17 cellular contexts compared by ENCODE assay signal in the genomic region with DNA sequence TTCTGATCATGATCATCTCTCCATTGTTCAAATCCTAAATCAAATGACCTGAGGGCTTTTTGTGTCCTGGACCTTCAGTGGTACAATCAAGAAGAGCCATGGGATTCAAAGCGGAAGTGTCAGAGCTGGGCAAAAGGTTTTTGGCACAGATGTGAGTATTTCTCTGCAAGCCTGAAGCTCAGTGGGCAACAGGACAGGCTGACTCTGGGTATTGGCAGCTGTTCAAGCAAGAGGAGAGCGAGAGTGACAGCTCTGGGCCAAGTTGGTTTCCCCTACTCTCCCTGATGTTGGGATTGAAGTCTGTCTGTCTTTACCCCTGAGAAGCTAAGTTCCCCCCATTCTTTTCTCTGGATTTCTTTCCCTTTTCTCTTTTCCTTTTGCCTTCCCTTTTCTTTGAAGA. TPM values are rescaled to one million over a fixed set of nuclear protein-coding genes. Genes with fewer than 3 reads are reported as not detected.
DNase-seq lines count a peak whose midpoint lies in the region; ATAC-seq, FAIRE-seq and TF ChIP-seq lines count a peak whose summit lies in the region.
"Had no signal": no experiment of that assay in that cellular context is flagged by ENCODE, and none has a peak within 500 bp of the region (broad histone marks: within the 10 kb centered on the region; RNA-seq: fewer than 3 reads in every experiment).

No MANE protein-coding gene starts in this region.

- no peaks in the 10 kb centered on the region for H3K36me3 ChIP-seq in right lobe of liver
- no peaks in the 10 kb centered on the region for H3K36me3 ChIP-seq in HepG2 (replicated peaks in 1 of 2; ENCODE audit: control insufficient read depth in 1 of 2, insufficient read depth in 2 of 2, low read length in 2 of 2)

- no peak overlapping the region for H3K4me2 ChIP-seq in HepG2 (ENCODE audit: low read depth, low read length)

- TF ChIP-seq CTCF in right lobe of liver (IDR thresholded peaks at IDR 0.05) (no peak), HepG2 (CRISPR knock-in tag; IDR thresholded peaks at IDR 0.05) (no peak)

- intact Hi-C loops in right lobe of liver (cut with DNase I) (no loop called here), HepG2 (cut with micrococcal nuclease; ENCODE audit: unreplicated experiment) (no loop called here)

- BruUV-seq in HepG2 (replicated peaks; lab: Mats Ljungman, UMichigan): no TSS peak

- TF ChIP-seq POLR2A in right lobe of liver (IDR thresholded peaks at IDR 0.05): no peak
- TF ChIP-seq POLR2A in HepG2 (IDR thresholded peaks at IDR 0.05; ENCODE audit: insufficient read depth in 1 of 2, low read depth in 2 of 2, low read length in 2 of 2): no peak

- in situ Hi-C loops in HepG2 (cut with HindIII; ENCODE audit: extremely low pct_ligation_motif_present, low pct_unique_long_range_greater_than_20kb) (no loop called here), KBM-7 (cut with MboI; ENCODE audit: low pct_unique_long_range_greater_than_20kb, low sequenced_read_pairs) (no loop called here)

- no peak overlapping the region for H3K9ac ChIP-seq in HepG2 (ENCODE audit: insufficient read depth, low read depth, low read length)

- no peak for TF ChIP-seq RAD21 in HepG2 (CRISPR knock-in tag; IDR thresholded peaks at IDR 0.05)

- no peak for FAIRE-seq in HepG2 (lab: Jason Lieb, UNC)
- FAIRE-seq: K562, TTC549 had no signal

- CTCF ChIA-PET in HepG2 (lab: Yijun Ruan, JAX; ENCODE audit: low intra/inter-chr PET ratio, low total read pairs): no interaction called here

- no peaks in the 10 kb centered on the region for H3K27me3 ChIP-seq in right lobe of liver
- no peaks in the 10 kb centered on the region for H3K27me3 ChIP-seq in HepG2 (ENCODE audit: control insufficient read depth in 1 of 2, insufficient read depth in 2 of 2, low read length in 2 of 2)

- 18% methylated on average over 2 of the region's 2 CpGs for WGBS in right lobe of liver (ENCODE audit: insufficient coverage, low coverage, low lambda C conversion rate, missing lambda C conversion rate)
- WGBS in HepG2 (ENCODE audit: low lambda C conversion rate): 5% methylated on average over 2 of the region's 2 CpGs

- no peak overlapping the region for H2AFZ ChIP-seq in HepG2 (ENCODE audit: low read length)

- H3K4me1 ChIP-seq in right lobe of liver (no peaks in the 10 kb centered on the region), HepG2 (ENCODE audit: insufficient read depth, low read length) (no peaks in the 10 kb centered on the region)

- TF ChIP-seq EP300 in HepG2 (IDR thresholded peaks at IDR 0.05; ENCODE audit: low read depth in 2 of 2, low read length in 2 of 2): no peak
- TF ChIP-seq EP300 in HepG2 (CRISPR knock-in tag; IDR thresholded peaks at IDR 0.05; ENCODE audit: borderline replicate concordance): no peak

- H3K27ac ChIP-seq in right lobe of liver: no peak overlapping the region
- no peak overlapping the region for H3K27ac ChIP-seq in HepG2 (ENCODE audit: extremely low read length, insufficient read depth, low read length)

- no peaks in the 10 kb centered on the region for H4K20me1 ChIP-seq in HepG2 (ENCODE audit: insufficient read depth, low read length)

- no peak overlapping the region for H3K4me3 ChIP-seq in right lobe of liver
- no peak overlapping the region for H3K4me3 ChIP-seq in HepG2 (replicated peaks in 1 of 3; ENCODE audit: insufficient read depth in 1 of 3, low read depth in 2 of 3, low read length in 3 of 3)
- H3K4me3 ChIP-seq: K562, mucosa of descending colon had no signal

- H3K9me3 ChIP-seq in right lobe of liver (no peaks in the 10 kb centered on the region), HepG2 (ENCODE audit: low read length) (no peaks in the 10 kb centered on the region)
- H3K9me3 ChIP-seq: mucosa of descending colon had no signal

- peak in 3 of 4 donors; percentile 58 to 87 (median 65) for ATAC-seq in right lobe of liver
- ATAC-seq in HepG2: no peak
- ATAC-seq in SK-N-SH treated with all-trans-retinoic acid at 6 μM for 48 hours: peak; percentile 56; the same call in 2 of the 3 replicates
- ATAC-seq in HG02884 (IDR thresholded peaks at IDR 0.05; ENCODE audit: unreplicated experiment): no peak
- ATAC-seq: activated T-cell treated with anti-CD3 and anti-CD28 coated beads, Interleukin-2, amount 50 U/mL, for 72 hours; K562; mucosa of descending colon had no signal

- POLR2A ChIA-PET in HepG2 (lab: Yijun Ruan, JAX): no interaction called here

- peak in 1 of 3 donors; percentile 22 for DNase-seq in right lobe of liver
- no peak for DNase-seq in HepG2 (ENCODE audit: low spot score)
- peak; percentile 72 for DNase-seq in myocyte (ENCODE audit: low read depth)
- DNase-seq in NCI-H1436 treated with DMSO at 0.1 percent for 48 hours (lab: John Stamatoyannopoulos, UW): no peak
- no peak for DNase-seq in NCI-H2227 treated with DMSO at 0.1 percent for 48 hours (lab: John Stamatoyannopoulos, UW)
- no peak for DNase-seq in KBM-7
- DNase-seq: activated CD4-positive, alpha-beta T cell treated with anti-CD3 and anti-CD28 coated beads, Interleukin-2, amount 50 U/mL, for 4 hours; activated T-cell treated with anti-CD3 and anti-CD28 coated beads, Interleukin-2, amount 50 U/mL, for 72 hours; effector CD4-positive, alpha-beta T cell; kidney glomerular epithelial cell; mucosa of descending colon; stimulated activated naive CD4-positive, alpha-beta T cell treated with Interleukin-2 at 50 U/mL for 16 hours had no signal

- no peaks in the 10 kb centered on the region for H3K79me2 ChIP-seq in HepG2 (ENCODE audit: insufficient read depth, low read length)

TF ChIP-seq in HepG2, 621 proteins besides CTCF, POLR2A, EP300 and RAD21:
- TF ChIP-seq TSC22D2 (CRISPR knock-in tag; IDR thresholded peaks at IDR 0.05; ENCODE audit: borderline replicate concordance): no peak
TF ChIP-seq in HepG2: peak in this region for 0.

TF ChIP-seq in SK-N-SH treated with all-trans-retinoic acid at 6 μM for 48 hours, 23 proteins besides CTCF, POLR2A, EP300 and RAD21 (continues in another document):
- no peak for TF ChIP-seq GLIS3 (CRISPR knock-in tag; IDR thresholded peaks at IDR 0.05)
- TF ChIP-seq, protein P1, sequence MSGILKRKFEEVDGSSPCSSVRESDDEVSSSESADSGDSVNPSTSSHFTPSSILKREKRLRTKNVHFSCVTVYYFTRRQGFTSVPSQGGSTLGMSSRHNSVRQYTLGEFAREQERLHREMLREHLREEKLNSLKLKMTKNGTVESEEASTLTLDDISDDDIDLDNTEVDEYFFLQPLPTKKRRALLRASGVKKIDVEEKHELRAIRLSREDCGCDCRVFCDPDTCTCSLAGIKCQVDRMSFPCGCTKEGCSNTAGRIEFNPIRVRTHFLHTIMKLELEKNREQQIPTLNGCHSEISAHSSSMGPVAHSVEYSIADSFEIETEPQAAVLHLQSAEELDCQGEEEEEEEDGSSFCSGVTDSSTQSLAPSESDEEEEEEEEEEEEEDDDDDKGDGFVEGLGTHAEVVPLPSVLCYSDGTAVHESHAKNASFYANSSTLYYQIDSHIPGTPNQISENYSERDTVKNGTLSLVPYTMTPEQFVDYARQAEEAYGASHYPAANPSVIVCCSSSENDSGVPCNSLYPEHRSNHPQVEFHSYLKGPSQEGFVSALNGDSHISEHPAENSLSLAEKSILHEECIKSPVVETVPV (CRISPR knock-in tag; IDR thresholded peaks at IDR 0.05): no peak
- TF ChIP-seq, protein P2, sequence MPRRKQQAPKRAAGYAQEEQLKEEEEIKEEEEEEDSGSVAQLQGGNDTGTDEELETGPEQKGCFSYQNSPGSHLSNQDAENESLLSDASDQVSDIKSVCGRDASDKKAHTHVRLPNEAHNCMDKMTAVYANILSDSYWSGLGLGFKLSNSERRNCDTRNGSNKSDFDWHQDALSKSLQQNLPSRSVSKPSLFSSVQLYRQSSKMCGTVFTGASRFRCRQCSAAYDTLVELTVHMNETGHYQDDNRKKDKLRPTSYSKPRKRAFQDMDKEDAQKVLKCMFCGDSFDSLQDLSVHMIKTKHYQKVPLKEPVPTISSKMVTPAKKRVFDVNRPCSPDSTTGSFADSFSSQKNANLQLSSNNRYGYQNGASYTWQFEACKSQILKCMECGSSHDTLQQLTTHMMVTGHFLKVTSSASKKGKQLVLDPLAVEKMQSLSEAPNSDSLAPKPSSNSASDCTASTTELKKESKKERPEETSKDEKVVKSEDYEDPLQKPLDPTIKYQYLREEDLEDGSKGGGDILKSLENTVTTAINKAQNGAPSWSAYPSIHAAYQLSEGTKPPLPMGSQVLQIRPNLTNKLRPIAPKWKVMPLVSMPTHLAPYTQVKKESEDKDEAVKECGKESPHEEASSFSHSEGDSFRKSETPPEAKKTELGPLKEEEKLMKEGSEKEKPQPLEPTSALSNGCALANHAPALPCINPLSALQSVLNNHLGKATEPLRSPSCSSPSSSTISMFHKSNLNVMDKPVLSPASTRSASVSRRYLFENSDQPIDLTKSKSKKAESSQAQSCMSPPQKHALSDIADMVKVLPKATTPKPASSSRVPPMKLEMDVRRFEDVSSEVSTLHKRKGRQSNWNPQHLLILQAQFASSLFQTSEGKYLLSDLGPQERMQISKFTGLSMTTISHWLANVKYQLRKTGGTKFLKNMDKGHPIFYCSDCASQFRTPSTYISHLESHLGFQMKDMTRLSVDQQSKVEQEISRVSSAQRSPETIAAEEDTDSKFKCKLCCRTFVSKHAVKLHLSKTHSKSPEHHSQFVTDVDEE (CRISPR knock-in tag; IDR thresholded peaks at IDR 0.05): no peak

RNA-seq across cellular contexts. Expression of a gene that starts 33.3 kb away (rescaled TPM):
- total RNA-seq in right lobe of liver (1 to 10 TPM; 2.1 to 6.2 (median 4.3) TPM), HepG2 (2016; rRNA removed; fragmentation: Illumina TruSeq; extraction: Trizol) (0.06 and 0.11 TPM in 2 replicates), myocyte (68.9 and 107 TPM in 2 replicates)
- under 0.01 TPM in 1 of 2 replicates, not detected in the other for total RNA-seq in HepG2 (2016; cell fraction: cytosol; rRNA removed; fragmentation: Illumina TruSeq; extraction: Trizol; ENCODE audit: low read depth)
- total RNA-seq in HepG2 (2016; cell fraction: insoluble cytoplasmic fraction; rRNA removed; fragmentation: Illumina TruSeq; extraction: Trizol): 0.03 and 0.13 TPM in 2 replicates
- total RNA-seq in HepG2 (2016; cell fraction: membrane; rRNA removed; fragmentation: Illumina TruSeq; extraction: Trizol): 0.03 TPM in 2 replicates
- total RNA-seq in HepG2 (2016; cell fraction: nucleus; rRNA removed; fragmentation: Illumina TruSeq; extraction: Trizol): 0.22 TPM in 2 replicates
- polyA plus RNA-seq in HepG2 (2011; rRNA removed): 0.07 TPM in 2 replicates
- polyA plus RNA-seq in HepG2 (2011; cell fraction: cytosol; rRNA removed): 0.03 and 0.04 TPM in 2 replicates
- polyA plus RNA-seq in HepG2 (2011; cell fraction: nucleus; rRNA removed): 0.05 and 0.07 TPM in 2 replicates
- polyA plus RNA-seq in HepG2 (2012): 0.12 TPM in 2 replicates
- polyA plus RNA-seq in HepG2 (2016; cell fraction: cytosol; fragmentation: Illumina TruSeq; extraction: Trizol; ENCODE audit: low read depth): 0.01 and 0.02 TPM in 2 replicates
- 0.03 and 0.07 TPM in 2 replicates for polyA plus RNA-seq in HepG2 (2016; cell fraction: insoluble cytoplasmic fraction; fragmentation: Illumina TruSeq; extraction: Trizol; ENCODE audit: low read depth)
- polyA plus RNA-seq in HepG2 (2016; cell fraction: membrane; fragmentation: Illumina TruSeq; extraction: Trizol; ENCODE audit: low read depth): 0.02 and 0.03 TPM in 2 replicates
- 0.07 and 0.16 TPM in 2 replicates for polyA plus RNA-seq in HepG2 (2016; cell fraction: nucleus; fragmentation: Illumina TruSeq; extraction: Trizol; ENCODE audit: insufficient read depth, low read depth)
- 0.04 and 24.5 TPM in 2 replicates for polyA minus RNA-seq in HepG2 (2011; rRNA and poly(A)+ RNA removed; ENCODE audit: low replicate concordance)
- 0.18 and 0.30 TPM in 2 replicates for polyA minus RNA-seq in HepG2 (2011; cell fraction: cytosol; rRNA and poly(A)+ RNA removed)
- 0.52 and 0.99 TPM in 2 replicates for polyA minus RNA-seq in HepG2 (2011; cell fraction: nucleus; rRNA and poly(A)+ RNA removed)
- polyA plus RNA-seq in myocyte (2012): 12.0 TPM
- total RNA-seq: OCI-LY7 had no signal

Comparison
In these comparisons a context has a peak if more than half of its experiments do, and no peak if none do; other contexts are left out.
1. ATAC-seq: peak in right lobe of liver (3 of 4) and SK-N-SH treated with all-trans-retinoic acid at 6 μM for 48 hours (single experiment); none in HepG2 (single experiment) and HG02884 (single experiment).